ENCODE assay signal across 2 cellular contexts in the genomic region with DNA sequence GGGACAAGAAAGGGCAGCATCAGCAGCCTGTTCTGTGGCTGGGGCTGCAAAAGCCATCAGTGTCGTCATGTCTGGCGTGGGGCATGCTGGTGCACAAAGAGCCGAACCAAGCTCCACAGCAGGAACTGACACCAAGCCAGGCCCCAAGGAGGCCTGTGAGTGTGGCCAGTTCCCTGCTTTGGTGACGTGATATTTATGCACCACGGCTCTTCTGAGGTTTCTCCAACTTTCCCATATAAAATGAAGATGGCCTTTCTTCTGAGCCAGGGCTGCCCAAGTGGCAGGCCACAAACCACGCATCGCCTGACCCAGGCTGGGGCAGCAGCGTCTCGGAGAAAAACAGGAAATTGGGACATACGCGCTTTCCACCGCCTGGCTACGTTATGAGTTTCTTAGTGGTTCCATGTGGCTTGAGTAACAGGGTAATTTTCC.
TF ChIP-seq lines count a peak whose summit lies in the region.

No MANE protein-coding gene starts in this region.

TF ChIP-seq in A549, 52 proteins besides CTCF, POLR2A, EP300 and RAD21 (continued from another document):
- TF ChIP-seq, protein P1, sequence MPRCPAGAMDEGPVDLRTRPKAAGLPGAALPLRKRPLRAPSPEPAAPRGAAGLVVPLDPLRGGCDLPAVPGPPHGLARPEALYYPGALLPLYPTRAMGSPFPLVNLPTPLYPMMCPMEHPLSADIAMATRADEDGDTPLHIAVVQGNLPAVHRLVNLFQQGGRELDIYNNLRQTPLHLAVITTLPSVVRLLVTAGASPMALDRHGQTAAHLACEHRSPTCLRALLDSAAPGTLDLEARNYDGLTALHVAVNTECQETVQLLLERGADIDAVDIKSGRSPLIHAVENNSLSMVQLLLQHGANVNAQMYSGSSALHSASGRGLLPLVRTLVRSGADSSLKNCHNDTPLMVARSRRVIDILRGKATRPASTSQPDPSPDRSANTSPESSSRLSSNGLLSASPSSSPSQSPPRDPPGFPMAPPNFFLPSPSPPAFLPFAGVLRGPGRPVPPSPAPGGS (IDR thresholded peaks at IDR 0.05): no peak
- no peak for TF ChIP-seq CHD2 (IDR thresholded peaks at IDR 0.05; ENCODE audit: low read length, partially characterized antibody)
- TF ChIP-seq CBX8 (IDR thresholded peaks at IDR 0.05): no peak
- TF ChIP-seq FOXS1 (CRISPR knock-in tag; IDR thresholded peaks at IDR 0.05): no peak
- no peak for TF ChIP-seq CEBPB (IDR thresholded peaks at IDR 0.05)
- no peak for TF ChIP-seq RNF2 (IDR thresholded peaks at IDR 0.05; ENCODE audit: borderline replicate concordance, low read depth)

TF ChIP-seq in IMR-90, 13 proteins besides CTCF, POLR2A, EP300 and RAD21 (continued from another document):
- TF ChIP-seq, protein P2, sequence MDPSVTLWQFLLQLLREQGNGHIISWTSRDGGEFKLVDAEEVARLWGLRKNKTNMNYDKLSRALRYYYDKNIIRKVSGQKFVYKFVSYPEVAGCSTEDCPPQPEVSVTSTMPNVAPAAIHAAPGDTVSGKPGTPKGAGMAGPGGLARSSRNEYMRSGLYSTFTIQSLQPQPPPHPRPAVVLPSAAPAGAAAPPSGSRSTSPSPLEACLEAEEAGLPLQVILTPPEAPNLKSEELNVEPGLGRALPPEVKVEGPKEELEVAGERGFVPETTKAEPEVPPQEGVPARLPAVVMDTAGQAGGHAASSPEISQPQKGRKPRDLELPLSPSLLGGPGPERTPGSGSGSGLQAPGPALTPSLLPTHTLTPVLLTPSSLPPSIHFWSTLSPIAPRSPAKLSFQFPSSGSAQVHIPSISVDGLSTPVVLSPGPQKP (IDR thresholded peaks at IDR 0.05; ENCODE audit: borderline replicate concordance, low read depth, low read length): no peak
- no peak for TF ChIP-seq RFX5 (IDR thresholded peaks at IDR 0.05; ENCODE audit: low read depth, low read length)
- TF ChIP-seq NFE2L2 (IDR thresholded peaks at IDR 0.05; ENCODE audit: low read depth, low read length): no peak
- TF ChIP-seq BHLHE40 (IDR thresholded peaks at IDR 0.05; ENCODE audit: low read depth, low read length): no peak
- no peak for TF ChIP-seq CHD1 (IDR thresholded peaks at IDR 0.05; ENCODE audit: low read depth, low read length)
- no peak for TF ChIP-seq MAFK (IDR thresholded peaks at IDR 0.05; ENCODE audit: low read depth, low read length)
